In the genomic region with DNA sequence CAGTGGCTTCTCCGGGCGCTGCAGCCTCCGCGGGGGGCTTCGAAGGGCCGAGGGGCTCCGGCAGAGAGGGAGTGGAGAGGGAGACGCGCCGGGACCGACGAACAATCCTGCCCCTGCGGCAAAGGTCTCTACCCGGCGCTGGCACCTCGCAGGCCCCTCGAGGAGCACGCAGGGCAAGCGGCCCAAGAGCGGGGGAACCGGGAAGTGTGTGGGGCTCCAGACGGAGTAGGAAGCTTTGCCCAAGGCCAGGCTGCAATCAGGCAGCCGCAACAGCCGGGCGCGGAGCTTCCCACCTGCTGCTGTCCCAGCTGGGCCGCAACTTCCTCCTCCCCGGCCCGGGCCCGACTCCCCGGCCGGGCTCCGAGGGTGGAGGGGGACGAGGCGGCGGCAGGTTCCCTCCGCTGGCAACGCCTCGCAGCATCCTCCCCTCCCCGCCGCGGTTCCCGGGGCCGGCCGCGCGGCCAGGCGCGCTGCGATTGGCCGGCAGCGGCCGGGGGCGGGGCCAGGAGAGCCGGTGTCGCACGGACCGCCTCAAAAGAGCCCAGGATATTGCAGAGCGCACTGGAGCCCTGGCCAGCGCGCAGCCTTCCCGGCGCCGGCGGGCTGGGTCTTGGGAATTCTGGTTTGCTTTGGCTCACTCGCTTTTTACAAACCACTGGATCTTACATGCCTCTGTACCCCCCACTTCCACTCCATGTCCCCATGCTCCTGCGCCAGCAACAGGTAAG, we compare ENCODE assay signal across 8 cellular contexts. TPM values are rescaled to one million over a fixed set of nuclear protein-coding genes. Genes with fewer than 3 reads are reported as not detected.
DNase-seq lines count a peak whose midpoint lies in the region; ATAC-seq lines count a peak whose summit lies in the region.

A gene (plus strand): TSS at position 554 of the 728 bp plus-strand sequence. CDS start 5,508 bp downstream, outside the sequence.

- ATAC-seq in right cardiac atrium: peak; percentile 94 to 97

- H3K4me3 ChIP-seq in right cardiac atrium (ENCODE audit: low read length): peak within 1 kb of the TSS; percentile 71

- H3K27me3 ChIP-seq in right cardiac atrium (ENCODE audit: control insufficient read depth, insufficient read depth): no peaks in the 10 kb centered on the region

- DNase-seq in GM03348 (ENCODE audit: low spot score) (peak; percentile 97), H4 (ENCODE audit: low spot score) (peak; percentile 65), LHCN-M2 (ENCODE audit: low read depth) (peak; percentile 82), SHP77 (lab: John Stamatoyannopoulos, UW) (peak; percentile 77 to 92), anterior cingulate cortex (lab: John Stamatoyannopoulos, UW) (peak in 57 of 58 donors; percentile 26 to 93 (median 86)), right cardiac atrium (peak; percentile 91 to 96 (median 96)), posterior vena cava (ENCODE audit: low spot score) (peak; percentile 95), T-helper 9 cell (no peak)

- H3K9me3 ChIP-seq in right cardiac atrium (ENCODE audit: control insufficient read depth, low read length): no peaks in the 10 kb centered on the region

- peak within 1 kb of the TSS; percentile 65 for H3K27ac ChIP-seq in right cardiac atrium (ENCODE audit: low read length)

- intact Hi-C loops in right cardiac atrium (cut with DNase I) (loop anchor here in 2 of 4 donors (10.0 kb wide), 1 partner anchor 386 kb away; no protein-coding TSS in a partner anchor), posterior vena cava (cut with DNase I) (loop anchor here in 1 of 2 donors (5.0 kb wide), 1 partner anchor 1663 kb away; no protein-coding TSS in a partner anchor)

- peaks cover 2% of the 10 kb centered on the region for H3K4me1 ChIP-seq in right cardiac atrium (ENCODE audit: control insufficient read depth, insufficient read depth, low read length)

- WGBS in right cardiac atrium: under 1% methylated on average over 67 of the region's 67 CpGs

RNA-seq across cellular contexts. Expression of the gene that starts here (rescaled TPM):
- 0.12 TPM in 1 of 2 replicates, not detected in the other for total RNA-seq in H4 (2014; rRNA removed; shearing (Covaris generic))
- total RNA-seq in LHCN-M2 (2014; rRNA removed) (2.6 and 3.6 TPM in 2 replicates), right cardiac atrium (10 to 100 TPM in 1 of 4 donors, 1 to 10 TPM in 3; 6.7 to 11.3 (median 8.6) TPM), posterior vena cava (1 to 10 TPM; 3.1 to 3.2 TPM)
- polyA plus RNA-seq in LHCN-M2 (2012): 0.78 TPM
- polyA plus RNA-seq in right cardiac atrium: 2.3 TPM

Comparison
In these comparisons a context has a peak if more than half of its experiments do, and no peak if none do; other contexts are left out.
1. Peak in DNase-seq in H4; RNA of the gene not detected or under 1 TPM.